In genomic region chr3:101846709-101847108, GRCh38 we compare ENCODE assay signal across 2 cellular contexts.
TF ChIP-seq lines count a peak whose summit lies in the region.

No MANE protein-coding gene starts in this region.

TF ChIP-seq in HEK293T, 16 proteins besides CTCF, POLR2A, EP300 and RAD21 (continued from another document):
- TF ChIP-seq ARNT (IDR thresholded peaks at IDR 0.05) = no peak
- no peak for TF ChIP-seq LEF1 (IDR thresholded peaks at IDR 0.05; ENCODE audit: borderline replicate concordance)
- no peak for TF ChIP-seq TARDBP (IDR thresholded peaks at IDR 0.05)
- TF ChIP-seq BHLHE40 (IDR thresholded peaks at IDR 0.05; ENCODE audit: borderline replicate concordance) = no peak
- TF ChIP-seq SUZ12 (IDR thresholded peaks at IDR 0.05) = no peak
- no peak for TF ChIP-seq PKNOX1 (IDR thresholded peaks at IDR 0.05)
- TF ChIP-seq L3MBTL2 (conservative IDR thresholded peaks at IDR 0.05) = no peak
- no peak for TF ChIP-seq SP1 (IDR thresholded peaks at IDR 0.05)
- no peak for TF ChIP-seq HDGF (IDR thresholded peaks at IDR 0.05; ENCODE audit: borderline replicate concordance)

TF ChIP-seq in GM23338, 12 proteins besides CTCF, POLR2A, EP300 and RAD21 (continued from another document):
- TF ChIP-seq EZH2 (IDR thresholded peaks at IDR 0.05; ENCODE audit: low read depth, unreplicated experiment) (no peak), ZNF462 (CRISPR knock-in tag; IDR thresholded peaks at IDR 0.05) (no peak), POLR2AphosphoS5 (IDR thresholded peaks at IDR 0.05; ENCODE audit: low read depth) (no peak), NANOG (IDR thresholded peaks at IDR 0.05; ENCODE audit: borderline replicate concordance) (no peak), JUNB (IDR thresholded peaks at IDR 0.05; ENCODE audit: unreplicated experiment) (no peak), REST (IDR thresholded peaks at IDR 0.05; ENCODE audit: unreplicated experiment) (no peak), ZNF114 (CRISPR knock-in tag; IDR thresholded peaks at IDR 0.05) (no peak), CREB1 (CRISPR knock-in tag; IDR thresholded peaks at IDR 0.05; ENCODE audit: low read depth) (no peak), EZH2phosphoT487 (IDR thresholded peaks at IDR 0.05; ENCODE audit: unreplicated experiment) (no peak), ZNF331 (CRISPR knock-in tag; IDR thresholded peaks at IDR 0.05; ENCODE audit: low read depth) (no peak), ETS1 (IDR thresholded peaks at IDR 0.05) (no peak)
